In genomic region chr22:44206696-44207095, GRCh38 we compare ENCODE assay signal across 21 cellular contexts. TPM values are rescaled to one million over a fixed set of nuclear protein-coding genes. Genes with fewer than 3 reads are reported as not detected.
DNase-seq lines count a peak whose midpoint lies in the region; ATAC-seq and TF ChIP-seq lines count a peak whose summit lies in the region.
"Had no signal": no experiment of that assay in that cellular context is flagged by ENCODE, and none has a peak within 500 bp of the region (broad histone marks: within the 10 kb centered on the region; RNA-seq: fewer than 3 reads in every experiment).

No MANE protein-coding gene starts in this region.

- peak overlapping the region; percentile 67 for H3K27ac Mint-ChIP-seq in CD8-positive, alpha-beta T cell
- no peak overlapping the region for H3K27ac Mint-ChIP-seq in glutamatergic neuron (ENCODE audit: unreplicated experiment)

- POLR2A ChIA-PET in SK-N-SH (lab: Yijun Ruan, JAX), result no interaction called here
- POLR2A ChIA-PET in CD8-positive, alpha-beta T cell (lab: Charles Lee), result no interaction called here

- H3K9me3 Mint-ChIP-seq in CD8-positive, alpha-beta T cell, result peaks cover 12% of the 10 kb centered on the region
- peaks cover 15% of the 10 kb centered on the region for H3K9me3 Mint-ChIP-seq in glutamatergic neuron (ENCODE audit: unreplicated experiment)

- no peaks in the 10 kb centered on the region; the same call in 1 of the 2 replicates for H3K9me3 ChIP-seq in SK-N-SH
- H3K9me3 ChIP-seq in CD8-positive, alpha-beta T cell (ENCODE audit: low read length), result no peaks in the 10 kb centered on the region
- H3K9me3 ChIP-seq in upper lobe of right lung, result peaks cover 12% of the 10 kb centered on the region
- peaks cover 0 to 11% (median 9%) of the 10 kb centered on the region in 4 donors for H3K9me3 ChIP-seq in esophagus muscularis mucosa
- H3K9me3 ChIP-seq: Peyer's patch, SJCRH30 had no signal

- no peak for TF ChIP-seq POLR2A in esophagus muscularis mucosa (IDR thresholded peaks at IDR 0.05; ENCODE audit: low read depth)

- intact Hi-C loops in CD8-positive, alpha-beta T cell (cut with DNase I, micrococcal nuclease), result no loop called here
- intact Hi-C loops in posterior vena cava (cut with DNase I) (no loop called here), upper lobe of right lung (cut with DNase I) (no loop called here), esophagus muscularis mucosa (cut with DNase I) (no loop called here)

- H4K20me1 ChIP-seq in SK-N-SH (ENCODE audit: insufficient read depth), result no peaks in the 10 kb centered on the region

- H3K27me3 Mint-ChIP-seq in CD8-positive, alpha-beta T cell (ENCODE audit: low read depth), result no peaks in the 10 kb centered on the region
- peaks cover 11% of the 10 kb centered on the region for H3K27me3 Mint-ChIP-seq in glutamatergic neuron (ENCODE audit: unreplicated experiment)
- H3K27me3 Mint-ChIP-seq: CD8-positive, alpha-beta memory T cell; IgD-negative memory B cell had no signal

- H3K36me3 Mint-ChIP-seq in CD8-positive, alpha-beta T cell, result peaks cover 48% of the 10 kb centered on the region
- H3K36me3 Mint-ChIP-seq in glutamatergic neuron (ENCODE audit: unreplicated experiment), result peaks cover 5% of the 10 kb centered on the region

- H2AFZ ChIP-seq in SK-N-SH (ENCODE audit: low read depth), result no peak overlapping the region

- ATAC-seq in SK-N-SH treated with all-trans-retinoic acid at 6 μM for 48 hours (no peak), upper lobe of right lung (no peak)
- no peak for ATAC-seq in CD8-positive, alpha-beta T cell

- H3F3A ChIP-seq in SK-N-SH (replicated peaks; ENCODE audit: insufficient read depth), result no peaks in the 10 kb centered on the region

- H3K4me3 Mint-ChIP-seq in CD8-positive, alpha-beta T cell, result no peak overlapping the region
- no peak overlapping the region for H3K4me3 Mint-ChIP-seq in glutamatergic neuron (ENCODE audit: unreplicated experiment)
- H3K4me3 Mint-ChIP-seq: CD8-positive, alpha-beta memory T cell had no signal

- CTCF ChIA-PET in SK-N-SH (lab: Yijun Ruan, JAX), result no interaction called here
- CTCF ChIA-PET in CD8-positive, alpha-beta T cell (lab: Charles Lee), result no interaction called here

- H3K4me3 ChIP-seq in SK-N-SH (ENCODE audit: low read depth in 2 of 2, low read length in 1 of 2) (no peak overlapping the region), upper lobe of right lung (no peak overlapping the region), esophagus muscularis mucosa (no peak overlapping the region)
- no peak overlapping the region for H3K4me3 ChIP-seq in CD8-positive, alpha-beta T cell (ENCODE audit: low read depth, low read length)
- H3K4me3 ChIP-seq: BLaER1 treated with 17β-estradiol and CSF1 and Interleukin-3, amounts not matched to agents 10 nM and 100 nM; Peyer's patch; SJCRH30 had no signal

- no peak overlapping the region for H3K27ac ChIP-seq in SK-N-SH (ENCODE audit: low read depth in 2 of 2, low read length in 1 of 2)
- H3K27ac ChIP-seq in CD8-positive, alpha-beta T cell (ENCODE audit: low read depth, low read length), result no peak overlapping the region
- no peak overlapping the region for H3K27ac ChIP-seq in upper lobe of right lung
- H3K27ac ChIP-seq in esophagus muscularis mucosa (replicated peaks in 1 of 4), result no peak overlapping the region
- H3K27ac ChIP-seq: 22Rv1; BLaER1 treated with 17β-estradiol and CSF1 and Interleukin-3, amounts not matched to agents 10 nM and 100 nM; Peyer's patch; SJCRH30 had no signal

- no peak for TF ChIP-seq CTCF in SK-N-SH (IDR thresholded peaks at IDR 0.05)
- no peak for TF ChIP-seq CTCF in CD8-positive, alpha-beta T cell (IDR thresholded peaks at IDR 0.05)
- no peak for TF ChIP-seq CTCF in glutamatergic neuron (IDR thresholded peaks at IDR 0.05; ENCODE audit: partially characterized antibody, unreplicated experiment)
- TF ChIP-seq CTCF in upper lobe of right lung (IDR thresholded peaks at IDR 0.05), result no peak
- no peak for TF ChIP-seq CTCF in esophagus muscularis mucosa (IDR thresholded peaks at IDR 0.05)

- no peak overlapping the region for H3K9ac ChIP-seq in SK-N-SH
- H3K9ac ChIP-seq: BLaER1 treated with 17β-estradiol and CSF1 and Interleukin-3, amounts not matched to agents 10 nM and 100 nM had no signal

- H3K9me2 ChIP-seq in SK-N-SH, result no peaks in the 10 kb centered on the region

- H3K79me2 ChIP-seq in SK-N-SH (ENCODE audit: insufficient read depth), result no peaks in the 10 kb centered on the region

- TF ChIP-seq RAD21 in SK-N-SH (IDR thresholded peaks at IDR 0.05; ENCODE audit: low read length), result no peak

- H3K4me1 Mint-ChIP-seq in CD8-positive, alpha-beta T cell (ENCODE audit: low read depth), result peaks cover 9% of the 10 kb centered on the region
- peaks cover 15% of the 10 kb centered on the region for H3K4me1 Mint-ChIP-seq in glutamatergic neuron (ENCODE audit: low read depth, unreplicated experiment)

- DNase-seq in SK-N-SH (peak; percentile 13), glutamatergic neuron (peak; percentile 8), posterior vena cava (ENCODE audit: low spot score) (peak; percentile 72), upper lobe of right lung (no peak), esophagus muscularis mucosa (ENCODE audit: extremely low spot score) (no peak), NCI-H2107 (lab: John Stamatoyannopoulos, UW) (no peak)
- no peak for DNase-seq in CD8-positive, alpha-beta T cell
- DNase-seq: ACHN; Calu3; CD8-positive, alpha-beta memory T cell; NCI-H1105 treated with DMSO at 0.1 percent for 48 hours; NCI-H1694; NCI-H2081 treated with DMSO at 0.1 percent for 48 hours; NCI-H446; NCI-H526; SJCRH30 had no signal

- TF ChIP-seq EP300 in SK-N-SH (IDR thresholded peaks at IDR 0.05; ENCODE audit: borderline replicate concordance in 1 of 2, low read depth in 1 of 2, low read length in 1 of 2), result no peak
- TF ChIP-seq EP300 in esophagus muscularis mucosa (IDR thresholded peaks at IDR 0.05), result no peak

- H3K4me2 ChIP-seq in SK-N-SH, result no peak overlapping the region
- H3K4me2 ChIP-seq: BLaER1 treated with 17β-estradiol and CSF1 and Interleukin-3, amounts not matched to agents 10 nM and 100 nM had no signal

- H3K27me3 ChIP-seq in SK-N-SH (ENCODE audit: insufficient read depth), result no peaks in the 10 kb centered on the region
- H3K27me3 ChIP-seq in CD8-positive, alpha-beta T cell (ENCODE audit: insufficient read depth, low read length), result no peaks in the 10 kb centered on the region
- no peaks in the 10 kb centered on the region for H3K27me3 ChIP-seq in upper lobe of right lung
- peaks cover 0 to 22% (median 0%) of the 10 kb centered on the region in 4 donors for H3K27me3 ChIP-seq in esophagus muscularis mucosa
- H3K27me3 ChIP-seq: Peyer's patch had no signal

- no peaks in the 10 kb centered on the region for H3K36me3 ChIP-seq in SK-N-SH (replicated peaks in 1 of 2; ENCODE audit: control insufficient read depth in 1 of 2, insufficient read depth in 2 of 2, low read length in 1 of 2)
- H3K36me3 ChIP-seq in CD8-positive, alpha-beta T cell (ENCODE audit: insufficient read depth, low read length), result peaks cover 3% of the 10 kb centered on the region
- no peaks in the 10 kb centered on the region for H3K36me3 ChIP-seq in upper lobe of right lung
- no peaks in the 10 kb centered on the region for H3K36me3 ChIP-seq in esophagus muscularis mucosa
- H3K36me3 ChIP-seq: Peyer's patch, SJCRH30 had no signal

- 42% methylated on average over 5 of the region's 8 CpGs for WGBS in SK-N-SH (ENCODE audit: low lambda C conversion rate)
- 76% methylated on average over 8 of the region's 8 CpGs for WGBS in esophagus muscularis mucosa

- H3K4me1 ChIP-seq in SK-N-SH (ENCODE audit: control insufficient read depth in 1 of 2, insufficient read depth in 2 of 2, low read depth in 1 of 2, low read length in 1 of 2) (peaks cover 0 to 4% of the 10 kb centered on the region in 2 experiments; a peak in 1 of 4 replicates), upper lobe of right lung (no peaks in the 10 kb centered on the region), esophagus muscularis mucosa (peaks cover 0 to 2% (median 1%) of the 10 kb centered on the region in 4 donors)
- H3K4me1 ChIP-seq in CD8-positive, alpha-beta T cell (ENCODE audit: insufficient read depth, low read length), result no peaks in the 10 kb centered on the region
- H3K4me1 ChIP-seq: SJCRH30 had no signal

TF ChIP-seq in SK-N-SH, 30 proteins besides CTCF, POLR2A, EP300 and RAD21 (continues in another document):
- no peak for TF ChIP-seq FOSL2 (IDR thresholded peaks at IDR 0.05; ENCODE audit: borderline replicate concordance, low read depth)
- TF ChIP-seq JUND (IDR thresholded peaks at IDR 0.05), result no peak
- TF ChIP-seq ELF1 (IDR thresholded peaks at IDR 0.05), result no peak
- TF ChIP-seq MAX (IDR thresholded peaks at IDR 0.05; ENCODE audit: low read depth), result no peak
- TF ChIP-seq CHD2 (IDR thresholded peaks at IDR 0.05; ENCODE audit: low read length, partially characterized antibody), result no peak

TF ChIP-seq in SK-N-SH treated with all-trans-retinoic acid at 6 μM for 48 hours, 23 proteins besides CTCF, POLR2A, EP300 and RAD21 (continues in another document):
- TF ChIP-seq ZNF8 (CRISPR knock-in tag; IDR thresholded peaks at IDR 0.05) (no peak), OSR1 (CRISPR knock-in tag; IDR thresholded peaks at IDR 0.05) (no peak), PATZ1 (CRISPR knock-in tag; IDR thresholded peaks at IDR 0.05; ENCODE audit: borderline replicate concordance) (no peak)

RNA-seq across cellular contexts. Expression of gene PARVG, which starts 26.0 kb away (rescaled TPM):
- polyA plus RNA-seq in SK-N-SH (2012; rRNA removed), result 0.05 TPM in 1 of 2 replicates, not detected in the other
- polyA plus RNA-seq in SK-N-SH (2012; cell fraction: cytosol; rRNA removed), result not detected in 2 replicates
- 0.04 TPM in 1 of 2 replicates, not detected in the other for polyA plus RNA-seq in SK-N-SH (2012; cell fraction: nucleus; rRNA removed)
- 100 to 1,000 TPM; 122 to 124 TPM for total RNA-seq in CD8-positive, alpha-beta T cell
- total RNA-seq in glutamatergic neuron (ENCODE audit: unreplicated experiment), result not detected
- total RNA-seq in posterior vena cava, result 10 to 100 TPM in 1 of 2 donors, 1 to 10 TPM in 1; 9.8 to 14.7 TPM
- 65.9 TPM for total RNA-seq in upper lobe of right lung
- 10 to 100 TPM in 2 of 4 donors, 1 to 10 TPM in 2; 7.1 to 16.2 (median 11.2) TPM for total RNA-seq in esophagus muscularis mucosa
- total RNA-seq: Calu3, SJCRH30 had no signal

Comparison
In these comparisons a context has a peak if more than half of its experiments do, and no peak if none do; other contexts are left out.
1. DNase-seq: peak in SK-N-SH (single experiment), glutamatergic neuron (single experiment) and posterior vena cava (single experiment); none in CD8-positive, alpha-beta T cell (0 of 7), upper lobe of right lung (single experiment), esophagus muscularis mucosa (single experiment) and NCI-H2107 (single experiment).